Comparison of ENCODE assay signal across 8 cellular contexts in genomic region chr10:77165445-77166316, GRCh38.
DNase-seq lines count a peak whose midpoint lies in the region; ATAC-seq and TF ChIP-seq lines count a peak whose summit lies in the region.

No MANE protein-coding gene starts in this region.

- H3K27me3 ChIP-seq in mucosa of stomach (ENCODE audit: control insufficient read depth, insufficient read depth, low read length) (peaks cover 3% of the 10 kb centered on the region), thyroid gland (no peaks in the 10 kb centered on the region)

- H3K9me3 ChIP-seq in mucosa of stomach (ENCODE audit: control insufficient read depth, low read length) (no peaks in the 10 kb centered on the region), thyroid gland (no peaks in the 10 kb centered on the region)

- 0 out of 2 replicates have a peak, but pooled peaks have one; percentile 52 for TF ChIP-seq CTCF in WTC11 (IDR thresholded peaks at IDR 0.05)
- peak; percentile 75 for TF ChIP-seq CTCF in epithelial cell of esophagus (IDR thresholded peaks at IDR 0.05; ENCODE audit: insufficient read depth, low read depth, low read length, missing control alignments)
- TF ChIP-seq CTCF in thyroid gland (IDR thresholded peaks at IDR 0.05), result peak; percentile 29 to 77 (median 66)

- 28 to 29% methylated on average over 16 of the region's 16 CpGs for whole genome bisulfite sequencing in thyroid gland, 2 donors

- peaks cover 5% of the 10 kb centered on the region for H3K4me1 Mint-ChIP-seq in WTC11

- H3K27me3 Mint-ChIP-seq in WTC11 (ENCODE audit: low read depth), result no peaks in the 10 kb centered on the region

- H3K27ac Mint-ChIP-seq in WTC11, result 0 out of 2 replicates have a peak overlapping the region, but pooled peaks have one; percentile 66

- peak; percentile 4 to 7 for DNase-seq in activated CD4-positive, alpha-beta T cell treated with anti-CD3 and anti-CD28 coated beads for 24 hours (ENCODE audit: low read depth in 2 of 2)
- no peak for DNase-seq in activated CD4-positive, alpha-beta T cell treated with anti-CD3 and anti-CD28 coated beads, Interleukin-2, amount 50 U/mL, for 4 hours
- peak; percentile 44 for DNase-seq in NCI-H2196 (lab: John Stamatoyannopoulos, UW; ENCODE audit: unreplicated experiment)
- DNase-seq in WTC11 (ENCODE audit: low spot score), result peak; percentile 59
- DNase-seq in epithelial cell of esophagus (ENCODE audit: low read depth), result peak; percentile 76
- peak; percentile 32 to 35 for DNase-seq in thyroid gland

- ATAC-seq in HG02885 (IDR thresholded peaks at IDR 0.05; ENCODE audit: poor library complexity, unreplicated experiment) (peak; percentile 72), WTC11 (peak; percentile 99)

- no peaks in the 10 kb centered on the region for H3K9me3 Mint-ChIP-seq in WTC11

- POLR2A ChIA-PET in WTC11 (lab: Charles Lee), result no interaction called here

- intact Hi-C loops in thyroid gland (cut with DNase I), result no loop called here

- CTCF ChIA-PET in WTC11 (lab: Charles Lee), result interaction anchor here (0.6 to 3.4 kb wide), 52 partner anchors 8 to 882 kb away, joined by 3 to 33 read pairs (median 4); partner anchors contain the start of gene KCNMA1

- peaks cover 12% of the 10 kb centered on the region for H3K4me1 ChIP-seq in mucosa of stomach (ENCODE audit: control insufficient read depth, insufficient read depth, low read length)
- no peaks in the 10 kb centered on the region for H3K4me1 ChIP-seq in thyroid gland

- H3K36me3 ChIP-seq in mucosa of stomach (ENCODE audit: control insufficient read depth, insufficient read depth, low read length), result no peaks in the 10 kb centered on the region
- no peaks in the 10 kb centered on the region for H3K36me3 ChIP-seq in thyroid gland

- no peak overlapping the region for H3K4me3 ChIP-seq in epithelial cell of esophagus (ENCODE audit: low read length)
- H3K4me3 ChIP-seq in mucosa of stomach (ENCODE audit: low read length), result no peak overlapping the region
- no peak overlapping the region for H3K4me3 ChIP-seq in thyroid gland (replicated peaks in 1 of 3)

- no peaks in the 10 kb centered on the region for H3K36me3 Mint-ChIP-seq in WTC11

- TF ChIP-seq POLR2A in thyroid gland (IDR thresholded peaks at IDR 0.05), result no peak

- H3K4me3 Mint-ChIP-seq in WTC11, result peak overlapping the region; percentile 19; the same call in 1 of the 2 replicates

- no peak overlapping the region for H3K27ac ChIP-seq in thyroid gland

- H3K9ac ChIP-seq in mucosa of stomach (ENCODE audit: low read length), result peak overlapping the region; percentile 6

TF ChIP-seq in WTC11, 78 proteins besides CTCF, POLR2A, EP300 and RAD21 (continues in another document):
- TF ChIP-seq, protein P1, sequence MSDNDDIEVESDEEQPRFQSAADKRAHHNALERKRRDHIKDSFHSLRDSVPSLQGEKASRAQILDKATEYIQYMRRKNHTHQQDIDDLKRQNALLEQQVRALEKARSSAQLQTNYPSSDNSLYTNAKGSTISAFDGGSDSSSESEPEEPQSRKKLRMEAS (CRISPR knock-in tag; IDR thresholded peaks at IDR 0.05), result no peak
- TF ChIP-seq NFATC4 (CRISPR knock-in tag; IDR thresholded peaks at IDR 0.05) (no peak), PRDM15 (CRISPR knock-in tag; IDR thresholded peaks at IDR 0.05) (no peak), ZNF263 (CRISPR knock-in tag; IDR thresholded peaks at IDR 0.05; ENCODE audit: low read depth) (no peak), HMGA2 (CRISPR knock-in tag; IDR thresholded peaks at IDR 0.05) (no peak), ZNF396 (CRISPR knock-in tag; IDR thresholded peaks at IDR 0.05; ENCODE audit: borderline replicate concordance) (no peak), CBFB (CRISPR knock-in tag; IDR thresholded peaks at IDR 0.05; ENCODE audit: low read depth) (no peak), ESRRA (CRISPR knock-in tag; IDR thresholded peaks at IDR 0.05; ENCODE audit: borderline replicate concordance) (no peak), USF1 (CRISPR knock-in tag; IDR thresholded peaks at IDR 0.05) (no peak), ZNF232 (CRISPR knock-in tag; IDR thresholded peaks at IDR 0.05) (no peak), MYBL2 (CRISPR knock-in tag; IDR thresholded peaks at IDR 0.05) (no peak)
- TF ChIP-seq, protein P2, sequence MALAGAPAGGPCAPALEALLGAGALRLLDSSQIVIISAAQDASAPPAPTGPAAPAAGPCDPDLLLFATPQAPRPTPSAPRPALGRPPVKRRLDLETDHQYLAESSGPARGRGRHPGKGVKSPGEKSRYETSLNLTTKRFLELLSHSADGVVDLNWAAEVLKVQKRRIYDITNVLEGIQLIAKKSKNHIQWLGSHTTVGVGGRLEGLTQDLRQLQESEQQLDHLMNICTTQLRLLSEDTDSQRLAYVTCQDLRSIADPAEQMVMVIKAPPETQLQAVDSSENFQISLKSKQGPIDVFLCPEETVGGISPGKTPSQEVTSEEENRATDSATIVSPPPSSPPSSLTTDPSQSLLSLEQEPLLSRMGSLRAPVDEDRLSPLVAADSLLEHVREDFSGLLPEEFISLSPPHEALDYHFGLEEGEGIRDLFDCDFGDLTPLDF (CRISPR knock-in tag; IDR thresholded peaks at IDR 0.05), result no peak
- TF ChIP-seq, protein P3, sequence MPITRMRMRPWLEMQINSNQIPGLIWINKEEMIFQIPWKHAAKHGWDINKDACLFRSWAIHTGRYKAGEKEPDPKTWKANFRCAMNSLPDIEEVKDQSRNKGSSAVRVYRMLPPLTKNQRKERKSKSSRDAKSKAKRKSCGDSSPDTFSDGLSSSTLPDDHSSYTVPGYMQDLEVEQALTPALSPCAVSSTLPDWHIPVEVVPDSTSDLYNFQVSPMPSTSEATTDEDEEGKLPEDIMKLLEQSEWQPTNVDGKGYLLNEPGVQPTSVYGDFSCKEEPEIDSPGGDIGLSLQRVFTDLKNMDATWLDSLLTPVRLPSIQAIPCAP (CRISPR knock-in tag; IDR thresholded peaks at IDR 0.05), result no peak
- TF ChIP-seq, protein P4, sequence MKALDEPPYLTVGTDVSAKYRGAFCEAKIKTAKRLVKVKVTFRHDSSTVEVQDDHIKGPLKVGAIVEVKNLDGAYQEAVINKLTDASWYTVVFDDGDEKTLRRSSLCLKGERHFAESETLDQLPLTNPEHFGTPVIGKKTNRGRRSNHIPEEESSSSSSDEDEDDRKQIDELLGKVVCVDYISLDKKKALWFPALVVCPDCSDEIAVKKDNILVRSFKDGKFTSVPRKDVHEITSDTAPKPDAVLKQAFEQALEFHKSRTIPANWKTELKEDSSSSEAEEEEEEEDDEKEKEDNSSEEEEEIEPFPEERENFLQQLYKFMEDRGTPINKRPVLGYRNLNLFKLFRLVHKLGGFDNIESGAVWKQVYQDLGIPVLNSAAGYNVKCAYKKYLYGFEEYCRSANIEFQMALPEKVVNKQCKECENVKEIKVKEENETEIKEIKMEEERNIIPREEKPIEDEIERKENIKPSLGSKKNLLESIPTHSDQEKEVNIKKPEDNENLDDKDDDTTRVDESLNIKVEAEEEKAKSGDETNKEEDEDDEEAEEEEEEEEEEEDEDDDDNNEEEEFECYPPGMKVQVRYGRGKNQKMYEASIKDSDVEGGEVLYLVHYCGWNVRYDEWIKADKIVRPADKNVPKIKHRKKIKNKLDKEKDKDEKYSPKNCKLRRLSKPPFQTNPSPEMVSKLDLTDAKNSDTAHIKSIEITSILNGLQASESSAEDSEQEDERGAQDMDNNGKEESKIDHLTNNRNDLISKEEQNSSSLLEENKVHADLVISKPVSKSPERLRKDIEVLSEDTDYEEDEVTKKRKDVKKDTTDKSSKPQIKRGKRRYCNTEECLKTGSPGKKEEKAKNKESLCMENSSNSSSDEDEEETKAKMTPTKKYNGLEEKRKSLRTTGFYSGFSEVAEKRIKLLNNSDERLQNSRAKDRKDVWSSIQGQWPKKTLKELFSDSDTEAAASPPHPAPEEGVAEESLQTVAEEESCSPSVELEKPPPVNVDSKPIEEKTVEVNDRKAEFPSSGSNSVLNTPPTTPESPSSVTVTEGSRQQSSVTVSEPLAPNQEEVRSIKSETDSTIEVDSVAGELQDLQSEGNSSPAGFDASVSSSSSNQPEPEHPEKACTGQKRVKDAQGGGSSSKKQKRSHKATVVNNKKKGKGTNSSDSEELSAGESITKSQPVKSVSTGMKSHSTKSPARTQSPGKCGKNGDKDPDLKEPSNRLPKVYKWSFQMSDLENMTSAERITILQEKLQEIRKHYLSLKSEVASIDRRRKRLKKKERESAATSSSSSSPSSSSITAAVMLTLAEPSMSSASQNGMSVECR (CRISPR knock-in tag; IDR thresholded peaks at IDR 0.05; ENCODE audit: borderline replicate concordance), result no peak

Comparison
In these comparisons a context has a peak if more than half of its experiments do, and no peak if none do; other contexts are left out.
1. DNase-seq: peak in activated CD4-positive, alpha-beta T cell treated with anti-CD3 and anti-CD28 coated beads for 24 hours (2 of 2), NCI-H2196 (single experiment), WTC11 (single experiment), epithelial cell of esophagus (single experiment) and thyroid gland (2 of 2); none in activated CD4-positive, alpha-beta T cell treated with anti-CD3 and anti-CD28 coated beads, Interleukin-2, amount 50 U/mL, for 4 hours (0 of 2).
2. Peak in every context shown above with its lines, with median percentiles within 50 percentile points of each other: CTCF ChIP-seq.